8 cellular contexts compared by ENCODE assay signal in genomic region chr14:67532606-67532997, GRCh38. TPM values are rescaled to one million over a fixed set of nuclear protein-coding genes. Genes with fewer than 3 reads are reported as not detected.
DNase-seq lines count a peak whose midpoint lies in the region; ATAC-seq and TF ChIP-seq lines count a peak whose summit lies in the region.

No MANE protein-coding gene starts in this region.

- H3K9me3 ChIP-seq in DND-41 (ENCODE audit: insufficient read depth, low read length, severe bottlenecking) (no peaks in the 10 kb centered on the region), SK-N-MC (ENCODE audit: low read depth, low read length) (no peaks in the 10 kb centered on the region), fibroblast of lung (ENCODE audit: control insufficient read depth, insufficient read depth, low read depth, low read length) (no peaks in the 10 kb centered on the region), psoas muscle (no peaks in the 10 kb centered on the region)

- H3K79me2 ChIP-seq in DND-41 (ENCODE audit: insufficient read depth, low read length), result no peaks in the 10 kb centered on the region
- H3K79me2 ChIP-seq in fibroblast of lung (ENCODE audit: control insufficient read depth, insufficient read depth, low read length), result no peaks in the 10 kb centered on the region

- H4K20me1 ChIP-seq in DND-41 (ENCODE audit: insufficient read depth, low read length) (no peaks in the 10 kb centered on the region), fibroblast of lung (ENCODE audit: control insufficient read depth, extremely low read depth, insufficient read depth, low read length) (no peaks in the 10 kb centered on the region)

- peaks cover 61% of the 10 kb centered on the region for H3K27me3 ChIP-seq in DND-41 (ENCODE audit: insufficient read depth, low read length, poor library complexity)
- peaks cover 6% of the 10 kb centered on the region for H3K27me3 ChIP-seq in fibroblast of lung (ENCODE audit: control insufficient read depth, insufficient read depth, low read length)
- H3K27me3 ChIP-seq in psoas muscle (ENCODE audit: insufficient read depth in 3 of 3, low read length in 2 of 3), result no peaks in the 10 kb centered on the region

- H3K4me1 ChIP-seq in DND-41 (ENCODE audit: insufficient read depth, low read length) (peaks cover 14% of the 10 kb centered on the region), fibroblast of lung (ENCODE audit: control insufficient read depth, extremely low read depth, insufficient read depth, low read length) (no peaks in the 10 kb centered on the region), psoas muscle (no peaks in the 10 kb centered on the region)

- H3K4me3 ChIP-seq in DND-41 (ENCODE audit: low read depth in 1 of 2, low read length in 2 of 2) (peak overlapping the region; percentile 20 to 61; a peak in 3 of 4 replicates), SK-N-MC (peak overlapping the region; percentile 84), fibroblast of lung (replicated peaks in 1 of 4; ENCODE audit: control extremely low read depth in 1 of 4, insufficient read depth in 1 of 4, low read depth in 3 of 4, low read length in 4 of 4) (peak overlapping the region; percentile 48 to 62 (median 60)), psoas muscle (peak overlapping the region; percentile 73)

- intact Hi-C loops in psoas muscle (cut with DNase I), result no loop called here

- H3K27ac ChIP-seq in DND-41 (ENCODE audit: low read length) (no peak overlapping the region), SK-N-MC (no peak overlapping the region), fibroblast of lung (ENCODE audit: insufficient read depth, low read length) (no peak overlapping the region), psoas muscle (peak overlapping the region; percentile 74)

- H3K4me2 ChIP-seq in DND-41 (ENCODE audit: insufficient read depth, low read length), result peak overlapping the region; percentile 86
- H3K4me2 ChIP-seq in fibroblast of lung (ENCODE audit: extremely low read depth, insufficient read depth, low read length), result peak overlapping the region; percentile 92

- H3K9ac ChIP-seq in DND-41 (ENCODE audit: low read depth, low read length) (peak overlapping the region; percentile 54), SK-N-MC (ENCODE audit: insufficient read length) (peak overlapping the region; percentile 71), fibroblast of lung (ENCODE audit: insufficient read depth, low read length) (no peak overlapping the region)

- no peaks in the 10 kb centered on the region for H3K36me3 ChIP-seq in DND-41 (ENCODE audit: insufficient read depth, low read length)
- no peaks in the 10 kb centered on the region for H3K36me3 ChIP-seq in SK-N-MC (ENCODE audit: insufficient read depth, low read length)
- no peaks in the 10 kb centered on the region for H3K36me3 ChIP-seq in fibroblast of lung (ENCODE audit: control insufficient read depth, insufficient read depth, low read length)
- no peaks in the 10 kb centered on the region for H3K36me3 ChIP-seq in psoas muscle (ENCODE audit: insufficient read depth in 1 of 2, low read depth in 1 of 2)

- WGBS in psoas muscle, 3 donors, result 15 to 19% (median 15%) methylated on average over 23 of the region's 23 CpGs

- H2AFZ ChIP-seq in DND-41 (ENCODE audit: low read depth, low read length) (peak overlapping the region; percentile 53), fibroblast of lung (ENCODE audit: low read length) (peak overlapping the region; percentile 74)

- no peak for TF ChIP-seq CTCF in DND-41 (IDR thresholded peaks at IDR 0.05; ENCODE audit: borderline replicate concordance, extremely low read depth, low read length, poor library complexity, severe bottlenecking)
- TF ChIP-seq CTCF in fibroblast of lung (conservative IDR thresholded peaks at IDR 0.05 in 1 of 2, IDR thresholded peaks at IDR 0.05 in 1 of 2; ENCODE audit: low read depth in 1 of 2, low read length in 2 of 2), result no peak
- no peak for TF ChIP-seq CTCF in psoas muscle (IDR thresholded peaks at IDR 0.05)

- DNase-seq in DND-41, result no peak
- DNase-seq in SK-N-MC (ENCODE audit: low read depth, low spot score), result no peak
- DNase-seq in fibroblast of lung (ENCODE audit: low read depth in 2 of 2), result no peak
- no peak for DNase-seq in psoas muscle
- DNase-seq in hypothalamus (lab: John Stamatoyannopoulos, UW), result no peak
- no peak for DNase-seq in NCI-H1105 (lab: John Stamatoyannopoulos, UW)
- no peak for DNase-seq in HuH-7.5 (ENCODE audit: low spot score)

- no peak for ATAC-seq in DND-41 (ENCODE audit: insufficient read depth, low read depth)
- ATAC-seq in psoas muscle, result no peak
- no peak for ATAC-seq in GM19395 (IDR thresholded peaks at IDR 0.05; ENCODE audit: unreplicated experiment)

RNA-seq across cellular contexts. Expression of gene PLEKHH1, which starts 0.5 kb away (rescaled TPM):
- 0.33 and 0.77 TPM in 2 replicates for total RNA-seq in fibroblast of lung
- polyA plus RNA-seq in fibroblast of lung, result 0.10 and 0.71 TPM in 2 replicates
- 0.21 TPM in 2 replicates for polyA plus RNA-seq in fibroblast of lung (2012)
- 0.16 and 4.9 TPM in 2 replicates for polyA minus RNA-seq in fibroblast of lung (ENCODE audit: low replicate concordance)
- 1 to 10 TPM; 1.1 to 4.5 (median 2.5) TPM for total RNA-seq in psoas muscle
- 1 to 10 TPM; 1.4 to 3.4 (median 2.5) TPM for polyA plus RNA-seq in psoas muscle

RNA-seq across cellular contexts. Expression of gene TMEM229B, which starts 44.1 kb away (rescaled TPM):
- total RNA-seq in fibroblast of lung, result 0.77 and 0.99 TPM in 2 replicates
- 0.26 and 0.68 TPM in 2 replicates for polyA plus RNA-seq in fibroblast of lung
- 0.31 and 0.41 TPM in 2 replicates for polyA plus RNA-seq in fibroblast of lung (2012)
- 0.67 and 19.7 TPM in 2 replicates for polyA minus RNA-seq in fibroblast of lung (ENCODE audit: low replicate concordance)
- total RNA-seq in psoas muscle, result 1 to 10 TPM in 1 of 4 donors, under 1 TPM in 3; 0.46 to 1.2 (median 0.72) TPM
- polyA plus RNA-seq in psoas muscle, result under 1 TPM; 0.14 to 0.52 (median 0.48) TPM
